Comparison of ENCODE assay signal across 9 cellular contexts in genomic region chr6:139580592-139581484, GRCh38.
DNase-seq lines count a peak whose midpoint lies in the region; ATAC-seq, FAIRE-seq and TF ChIP-seq lines count a peak whose summit lies in the region.
"Had no signal": no experiment of that assay in that cellular context is flagged by ENCODE, and none has a peak within 500 bp of the region (broad histone marks: within the 10 kb centered on the region; RNA-seq: fewer than 3 reads in every experiment).

No MANE protein-coding gene starts in this region.

- CTCF ChIA-PET in IMR-90 (lab: Yijun Ruan, JAX): interaction anchor here (0.6 kb wide), 2 partner anchors 336 to 662 kb away, joined by 3 to 4 read pairs; no protein-coding TSS in a partner anchor

- peak overlapping the region; percentile 19; the same call in 1 of the 2 replicates for H3K23ac ChIP-seq in IMR-90 (ENCODE audit: low read depth, low read length)

- H2AK9ac ChIP-seq in IMR-90 (replicated peaks; ENCODE audit: low read depth, low read length, poor library complexity): no peak overlapping the region

- H2BK120ac ChIP-seq in IMR-90 (ENCODE audit: low read depth, low read length): peak overlapping the region; percentile 74

- no peak for TF ChIP-seq CTCF in IMR-90 (conservative IDR thresholded peaks at IDR 0.05; ENCODE audit: low read depth, low read length)

- no peak for TF ChIP-seq RAD21 in IMR-90 (IDR thresholded peaks at IDR 0.05; ENCODE audit: low read length)

- in situ Hi-C loops in IMR-90 (cut with MboI; ENCODE audit: low sequenced_read_pairs): no loop called here

- H3K9me1 ChIP-seq in IMR-90 (ENCODE audit: insufficient read depth, low read length): peaks cover 15% of the 10 kb centered on the region

- peak overlapping the region; percentile 90; the same call in 1 of the 2 replicates for H3K18ac ChIP-seq in IMR-90 (ENCODE audit: low read depth, low read length)

- H2AK5ac ChIP-seq in IMR-90 (ENCODE audit: low read depth, low read length): peak overlapping the region; percentile 65

- no peaks in the 10 kb centered on the region for H3K36me3 Mint-ChIP-seq in activated naive CD4-positive, alpha-beta T cell treated with anti-CD3 and anti-CD28 coated beads, Interleukin-2, amount 50 U/mL, for 72 hours

- BruUV-seq in IMR-90 (replicated peaks; lab: Mats Ljungman, UMichigan): no TSS peak

- dilution Hi-C loops in IMR-90 (cut with HindIII; ENCODE audit: low sequenced_read_pairs, unreplicated experiment): no loop called here

- H3K36me3 ChIP-seq in IMR-90 (ENCODE audit: control insufficient read depth, insufficient read depth, low read length) (no peaks in the 10 kb centered on the region), small intestine (ENCODE audit: control insufficient read depth in 2 of 2, insufficient read depth in 2 of 2, low read length in 2 of 2) (no peaks in the 10 kb centered on the region)

- peak overlapping the region; percentile 78 for H3K4ac ChIP-seq in IMR-90 (ENCODE audit: low read depth, low read length)

- H3K27ac Mint-ChIP-seq in activated naive CD4-positive, alpha-beta T cell treated with anti-CD3 and anti-CD28 coated beads, Interleukin-2, amount 50 U/mL, for 72 hours: no peak overlapping the region

- H2BK5ac ChIP-seq in IMR-90 (ENCODE audit: low read depth, low read length, poor library complexity, severe bottlenecking): no peak overlapping the region

- H3K79me1 ChIP-seq in IMR-90 (ENCODE audit: low read depth in 1 of 2, low read length in 2 of 2): peaks cover 0 to 6% of the 10 kb centered on the region in 2 experiments; a peak in 2 of 4 replicates

- H4K5ac ChIP-seq in IMR-90 (ENCODE audit: low read depth, low read length): peak overlapping the region; percentile 35; the same call in 1 of the 2 replicates

- H2AFZ ChIP-seq in IMR-90 (replicated peaks; ENCODE audit: low read length, poor library complexity): no peak overlapping the region

- no peak for TF ChIP-seq POLR2A in IMR-90 (IDR thresholded peaks at IDR 0.05; ENCODE audit: low read depth, low read length)
- no peak for TF ChIP-seq POLR2A in GM12892 (IDR thresholded peaks at IDR 0.05; ENCODE audit: low read depth, low read length)

- H3K4me3 ChIP-seq in IMR-90 (ENCODE audit: insufficient read depth, low read depth, low read length): no peak overlapping the region
- no peak overlapping the region for H3K4me3 ChIP-seq in small intestine (ENCODE audit: low read depth in 1 of 2, low read length in 2 of 2)

- no peak overlapping the region for H3K56ac ChIP-seq in IMR-90 (ENCODE audit: extremely low read depth, insufficient read depth, low read length)

- no peak for FAIRE-seq in small intestine (lab: Jason Lieb, UNC)
- no peak for FAIRE-seq in GM12892 (lab: Jason Lieb, UNC)
- FAIRE-seq: colon had no signal

- 60% methylated on average over 1 of the region's 9 CpGs; no CpG with 5 or more reads in 1 of the 2 experiments for WGBS in IMR-90 (ENCODE audit: extremely low coverage in 2 of 2, insufficient read length in 1 of 2), 2 experiments
- WGBS in small intestine, 3 donors: 84 to 89% (median 86%) methylated on average over 9 of the region's 9 CpGs

- intact Hi-C loops in IMR-90 (cut with micrococcal nuclease): no loop called here

- H3K4me1 ChIP-seq in IMR-90 (ENCODE audit: control insufficient read depth, insufficient read depth, low read length) (peaks cover 18% of the 10 kb centered on the region), small intestine (ENCODE audit: control insufficient read depth in 2 of 2, insufficient read depth in 1 of 2, low read depth in 1 of 2, low read length in 1 of 2) (no peaks in the 10 kb centered on the region)

- no peak for DNase-seq in activated naive CD4-positive, alpha-beta T cell treated with anti-CD3 and anti-CD28 coated beads, Interleukin-2, amount 50 U/mL, for 72 hours (ENCODE audit: low spot score in 2 of 2)
- no peak for DNase-seq in activated naive CD4-positive, alpha-beta T cell treated with anti-CD3 and anti-CD28 coated beads, Interleukin-2, amount 50 U/mL, for 16 hours
- no peak for DNase-seq in IMR-90
- DNase-seq in activated effector memory CD4-positive, alpha-beta T cell treated with Interleukin-2 at 50 U/mL for 16 hours: no peak
- DNase-seq in small intestine: no peak
- no peak for DNase-seq in GM12892 (ENCODE audit: insufficient read length)
- DNase-seq in Ammon's horn (ENCODE audit: low spot score): no peak

- H2BK20ac ChIP-seq in IMR-90 (ENCODE audit: low read depth, low read length): peak overlapping the region; percentile 67; the same call in 1 of the 2 replicates

- H3K27me3 ChIP-seq in IMR-90 (ENCODE audit: control insufficient read depth, insufficient read depth, low read length) (no peaks in the 10 kb centered on the region), small intestine (ENCODE audit: control insufficient read depth in 2 of 2, insufficient read depth in 2 of 2, low read length in 2 of 2) (no peaks in the 10 kb centered on the region)

- H3K9me3 ChIP-seq in IMR-90 (ENCODE audit: control insufficient read depth, insufficient read depth, low read length): no peaks in the 10 kb centered on the region
- H3K9me3 ChIP-seq in small intestine (ENCODE audit: control insufficient read depth, low read depth): no peaks in the 10 kb centered on the region

- no peaks in the 10 kb centered on the region for H4K20me1 ChIP-seq in IMR-90 (ENCODE audit: insufficient read depth, low read length)

- no peak overlapping the region for H3K9ac ChIP-seq in IMR-90 (ENCODE audit: low read depth, low read length)

- POLR2A ChIA-PET in IMR-90 (lab: Charles Lee; ENCODE audit: unreplicated experiment): interaction anchor here (0.6 kb wide), 1 partner anchor 259 kb away, joined by 3 read pairs; no protein-coding TSS in a partner anchor

- no peaks in the 10 kb centered on the region for H3K9me3 Mint-ChIP-seq in activated naive CD4-positive, alpha-beta T cell treated with anti-CD3 and anti-CD28 coated beads, Interleukin-2, amount 50 U/mL, for 72 hours

- H3K4me2 ChIP-seq in IMR-90 (ENCODE audit: low read depth, low read length): no peak overlapping the region

- ATAC-seq in activated naive CD4-positive, alpha-beta T cell treated with anti-CD3 and anti-CD28 coated beads, Interleukin-2, amount 50 U/mL, for 72 hours: peak; percentile 33 to 81
- ATAC-seq in HG02642 (IDR thresholded peaks at IDR 0.05; ENCODE audit: poor library complexity, unreplicated experiment) (peak; percentile 89), IMR-90 (ENCODE audit: low read depth) (no peak)

- peak overlapping the region; percentile 33 for H3K14ac ChIP-seq in IMR-90 (replicated peaks; ENCODE audit: low read depth, low read length)

- H4K91ac ChIP-seq in IMR-90 (ENCODE audit: insufficient read depth, low read depth, low read length): peak overlapping the region; percentile 63

- H3K27ac ChIP-seq in IMR-90 (ENCODE audit: insufficient read depth, low read length): no peak overlapping the region
- H3K27ac ChIP-seq in small intestine (ENCODE audit: low read depth in 1 of 2, low read length in 1 of 2): no peak overlapping the region

- H2BK15ac ChIP-seq in IMR-90 (ENCODE audit: low read depth, low read length): peak overlapping the region; percentile 54; the same call in 2 of the 3 replicates

- H4K8ac ChIP-seq in IMR-90 (ENCODE audit: low read depth in 2 of 2, low read length in 2 of 2): peak overlapping the region in 1 of 2 experiments; percentile 36; a peak in 1 of 4 replicates

TF ChIP-seq in IMR-90, 13 proteins besides CTCF, POLR2A, EP300 and RAD21:
- no peak for TF ChIP-seq NFE2L2 (IDR thresholded peaks at IDR 0.05; ENCODE audit: low read depth, low read length)
- TF ChIP-seq MAFK (IDR thresholded peaks at IDR 0.05; ENCODE audit: low read depth, low read length): no peak
- TF ChIP-seq CEBPB (IDR thresholded peaks at IDR 0.05; ENCODE audit: low read depth, low read length): no peak
- TF ChIP-seq CHD1 (IDR thresholded peaks at IDR 0.05; ENCODE audit: low read depth, low read length): no peak
